Comparison of ENCODE assay signal across 1 cellular context in the genomic region with DNA sequence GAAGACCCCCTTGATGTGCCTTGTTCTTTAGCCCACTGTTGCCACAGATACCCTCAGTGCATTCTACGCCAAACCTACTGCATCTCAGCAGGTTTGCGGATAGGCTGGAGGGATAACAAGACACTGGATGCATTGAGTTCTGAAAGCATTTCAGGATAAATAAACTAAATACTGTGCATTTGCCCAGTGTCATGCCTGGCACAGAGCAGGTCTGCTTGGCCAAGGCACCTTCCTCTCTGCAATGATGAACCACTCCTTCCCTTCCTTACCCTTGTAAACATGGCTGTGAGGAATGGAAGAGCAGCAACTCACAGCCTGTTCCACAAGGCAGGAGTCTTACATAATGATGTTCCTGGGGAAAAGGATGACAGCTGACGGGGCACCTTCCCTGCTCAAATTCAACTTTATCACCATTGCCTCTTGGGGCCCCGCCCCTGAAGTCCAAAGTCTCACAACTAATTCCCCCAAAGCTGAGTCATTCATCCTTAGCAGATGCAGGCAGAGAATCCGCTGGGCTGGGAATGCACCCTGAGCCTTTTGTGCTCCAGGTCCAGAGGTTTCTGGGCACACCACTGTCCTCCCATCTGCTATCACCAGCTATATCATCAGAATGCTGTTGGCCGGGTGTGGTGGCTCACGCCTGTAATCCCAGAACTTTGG.
TF ChIP-seq lines count a peak whose summit lies in the region.

No MANE protein-coding gene starts in this region.

TF ChIP-seq in K562, 482 proteins besides CTCF, POLR2A, EP300 and RAD21 (continued from another document):
- TF ChIP-seq, protein P1, sequence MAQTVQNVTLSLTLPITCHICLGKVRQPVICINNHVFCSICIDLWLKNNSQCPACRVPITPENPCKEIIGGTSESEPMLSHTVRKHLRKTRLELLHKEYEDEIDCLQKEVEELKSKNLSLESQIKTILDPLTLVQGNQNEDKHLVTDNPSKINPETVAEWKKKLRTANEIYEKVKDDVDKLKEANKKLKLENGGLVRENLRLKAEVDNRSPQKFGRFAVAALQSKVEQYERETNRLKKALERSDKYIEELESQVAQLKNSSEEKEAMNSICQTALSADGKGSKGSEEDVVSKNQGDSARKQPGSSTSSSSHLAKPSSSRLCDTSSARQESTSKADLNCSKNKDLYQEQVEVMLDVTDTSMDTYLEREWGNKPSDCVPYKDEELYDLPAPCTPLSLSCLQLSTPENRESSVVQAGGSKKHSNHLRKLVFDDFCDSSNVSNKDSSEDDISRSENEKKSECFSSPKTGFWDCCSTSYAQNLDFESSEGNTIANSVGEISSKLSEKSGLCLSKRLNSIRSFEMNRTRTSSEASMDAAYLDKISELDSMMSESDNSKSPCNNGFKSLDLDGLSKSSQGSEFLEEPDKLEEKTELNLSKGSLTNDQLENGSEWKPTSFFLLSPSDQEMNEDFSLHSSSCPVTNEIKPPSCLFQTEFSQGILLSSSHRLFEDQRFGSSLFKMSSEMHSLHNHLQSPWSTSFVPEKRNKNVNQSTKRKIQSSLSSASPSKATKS (CRISPR knock-in tag; IDR thresholded peaks at IDR 0.05): no peak
- no peak for TF ChIP-seq CUX1 (CRISPR knock-in tag; IDR thresholded peaks at IDR 0.05)
- TF ChIP-seq ZNF277 (CRISPR knock-in tag; IDR thresholded peaks at IDR 0.05; ENCODE audit: borderline replicate concordance): no peak
- peak; percentile 75 for TF ChIP-seq DPF2 (IDR thresholded peaks at IDR 0.05)
- no peak for TF ChIP-seq NFRKB (IDR thresholded peaks at IDR 0.05; ENCODE audit: low read depth)
- TF ChIP-seq CTBP1 (IDR thresholded peaks at IDR 0.05; ENCODE audit: borderline replicate concordance): peak; percentile 81
- peak; percentile 91 for TF ChIP-seq NFE2 (IDR thresholded peaks at IDR 0.05; ENCODE audit: low read depth)
- no peak for TF ChIP-seq HDAC8 (tag; IDR thresholded peaks at IDR 0.05)
- no peak for TF ChIP-seq RB1 (IDR thresholded peaks at IDR 0.05; ENCODE audit: low read depth)
- peak; percentile 91 for TF ChIP-seq C11orf30 (IDR thresholded peaks at IDR 0.05; ENCODE audit: low read depth)
- TF ChIP-seq, protein P2, sequence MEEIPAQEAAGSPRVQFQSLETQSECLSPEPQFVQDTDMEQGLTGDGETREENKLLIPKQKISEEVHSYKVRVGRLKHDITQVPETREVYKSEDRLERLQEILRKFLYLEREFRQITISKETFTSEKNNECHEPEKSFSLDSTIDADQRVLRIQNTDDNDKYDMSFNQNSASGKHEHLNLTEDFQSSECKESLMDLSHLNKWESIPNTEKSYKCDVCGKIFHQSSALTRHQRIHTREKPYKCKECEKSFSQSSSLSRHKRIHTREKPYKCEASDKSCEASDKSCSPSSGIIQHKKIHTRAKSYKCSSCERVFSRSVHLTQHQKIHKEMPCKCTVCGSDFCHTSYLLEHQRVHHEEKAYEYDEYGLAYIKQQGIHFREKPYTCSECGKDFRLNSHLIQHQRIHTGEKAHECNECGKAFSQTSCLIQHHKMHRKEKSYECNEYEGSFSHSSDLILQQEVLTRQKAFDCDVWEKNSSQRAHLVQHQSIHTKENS (CRISPR knock-in tag; IDR thresholded peaks at IDR 0.05): no peak
- no peak for TF ChIP-seq PCBP2 (IDR thresholded peaks at IDR 0.05; ENCODE audit: low read depth, low read length, poor library complexity, severe bottlenecking)
- TF ChIP-seq SNIP1 (IDR thresholded peaks at IDR 0.05; ENCODE audit: low read depth): no peak
- no peak for TF ChIP-seq POU5F1 (IDR thresholded peaks at IDR 0.05; ENCODE audit: borderline replicate concordance, low read depth, low read length, partially characterized antibody)
- TF ChIP-seq RUNX1 (IDR thresholded peaks at IDR 0.05; ENCODE audit: low read depth): no peak
